In the genomic region with DNA sequence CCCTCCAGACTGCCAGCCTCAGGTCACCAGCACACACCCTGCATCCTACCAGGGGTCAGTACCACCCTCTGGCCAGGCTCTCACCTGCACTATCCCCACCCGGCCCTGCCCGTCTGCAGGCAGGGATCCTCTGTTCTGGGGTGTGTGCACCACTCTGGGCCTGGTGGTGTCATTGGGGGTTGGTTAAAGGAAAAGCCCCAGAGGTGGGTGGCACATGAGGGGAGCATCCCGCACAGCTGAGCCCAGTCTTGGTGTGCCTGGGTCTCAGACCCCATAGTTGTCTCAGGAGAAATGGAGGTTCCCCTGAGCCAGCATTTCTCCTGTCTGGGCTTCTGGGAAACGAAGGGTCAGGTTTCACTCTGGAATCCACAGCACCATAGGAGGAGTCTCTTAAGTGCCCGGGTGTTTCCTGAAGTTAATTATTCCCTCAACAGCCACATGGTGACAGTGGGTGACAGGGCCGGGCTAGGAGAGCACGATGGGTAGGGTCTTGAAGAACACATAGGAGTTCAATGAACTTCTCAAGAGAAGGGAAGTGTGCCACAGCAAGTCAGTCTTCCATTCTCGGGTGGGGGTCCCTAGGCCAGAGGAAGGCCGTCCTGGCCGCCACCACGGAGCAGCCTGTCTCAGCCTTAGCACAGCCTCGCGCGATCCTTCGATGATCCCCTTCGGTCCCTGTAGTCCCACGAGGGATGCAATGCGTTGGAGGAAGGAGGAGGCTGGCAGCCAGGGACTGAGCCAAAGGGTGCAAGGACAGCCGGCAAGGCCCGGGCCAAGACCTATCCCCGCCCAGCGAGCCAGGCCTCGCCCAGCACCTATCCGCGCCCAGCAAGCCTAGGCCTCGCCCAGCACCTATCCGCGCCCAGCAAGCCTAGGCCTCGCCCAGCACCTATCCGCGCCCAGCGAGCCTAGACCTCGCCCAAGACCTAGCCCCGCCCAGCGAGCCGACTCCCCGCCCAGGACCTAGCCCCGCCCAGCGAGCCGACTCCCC, we compare ENCODE assay signal across 8 cellular contexts. TPM values are rescaled to one million over a fixed set of nuclear protein-coding genes. Genes with fewer than 3 reads are reported as not detected.
A peak's percentile ranks its signal among the peaks of the same experiment; 100 is the strongest.
DNase-seq lines count a peak whose midpoint lies in the region; ATAC-seq lines count a peak whose summit lies in the region.

No MANE protein-coding gene starts in this region.

- CTCF ChIA-PET in activated CD4-positive, alpha-beta memory T cell treated with anti-CD3 and anti-CD28 coated beads, Interleukin-2, amount 10 ng/mL, durations not matched to agents 7 days and 5 days (lab: Charles Lee): no interaction called here

- peak overlapping the region; percentile 19 for H3K27ac Mint-ChIP-seq in activated CD4-positive, alpha-beta memory T cell treated with anti-CD3 and anti-CD28 coated beads, Interleukin-2, amount 10 ng/mL, durations not matched to agents 7 days and 5 days
- H3K27ac Mint-ChIP-seq in memory B cell: peak overlapping the region; percentile 24

- H3K4me1 Mint-ChIP-seq in activated CD4-positive, alpha-beta memory T cell treated with anti-CD3 and anti-CD28 coated beads, Interleukin-2, amount 10 ng/mL, durations not matched to agents 7 days and 5 days: peaks cover 32% of the 10 kb centered on the region
- H3K4me1 Mint-ChIP-seq in memory B cell: peaks cover 25% of the 10 kb centered on the region

- peak overlapping the region; percentile 9 for H3K4me3 Mint-ChIP-seq in activated CD4-positive, alpha-beta memory T cell treated with anti-CD3 and anti-CD28 coated beads, Interleukin-2, amount 10 ng/mL, durations not matched to agents 7 days and 5 days
- H3K4me3 Mint-ChIP-seq in memory B cell: peak overlapping the region; percentile 11

- no peaks in the 10 kb centered on the region for H3K27me3 Mint-ChIP-seq in activated CD4-positive, alpha-beta memory T cell treated with anti-CD3 and anti-CD28 coated beads, Interleukin-2, amount 10 ng/mL, durations not matched to agents 7 days and 5 days
- H3K27me3 Mint-ChIP-seq in memory B cell: no peaks in the 10 kb centered on the region

- peak; percentile 13 for ATAC-seq in memory B cell (ENCODE audit: low read depth)

- no peaks in the 10 kb centered on the region for H3K9me3 Mint-ChIP-seq in activated CD4-positive, alpha-beta memory T cell treated with anti-CD3 and anti-CD28 coated beads, Interleukin-2, amount 10 ng/mL, durations not matched to agents 7 days and 5 days
- H3K9me3 Mint-ChIP-seq in memory B cell: no peaks in the 10 kb centered on the region

- POLR2A ChIA-PET in activated CD4-positive, alpha-beta memory T cell treated with anti-CD3 and anti-CD28 coated beads, Interleukin-2, amount 10 ng/mL, durations not matched to agents 7 days and 5 days (lab: Charles Lee): interaction anchor here (1.5 to 1.6 kb wide), 2 partner anchors 39 to 253 kb away, joined by 3 to 4 read pairs; partner anchors contain the start of genes HDLBP, MTERF4 and SEPTIN2

- DNase-seq in SKM-1 (lab: John Stamatoyannopoulos, UW; ENCODE audit: unreplicated experiment): peak; percentile 12
- DNase-seq in SKM-1 treated with dmso at 0.1 percent for 144 hours (lab: John Stamatoyannopoulos, UW; ENCODE audit: unreplicated experiment): no peak
- DNase-seq in NCI-H226: peak; percentile 64
- peak; percentile 66 for DNase-seq in activated CD4-positive, alpha-beta memory T cell treated with anti-CD3 and anti-CD28 coated beads, Interleukin-2, amount 10 ng/mL, durations not matched to agents 7 days and 5 days
- peak; percentile 75 for DNase-seq in effector CD8-positive, alpha-beta T cell (lab: John Stamatoyannopoulos, UW)
- DNase-seq in memory B cell (ENCODE audit: low spot score in 2 of 2): peak; percentile 70 to 72
- peak; percentile 39 for DNase-seq in stimulated activated CD8-positive, alpha-beta memory T cell treated with anti-CD3 and anti-CD28 coated beads, Interleukin-15, amount 100 ng/mL, for 1 hour (ENCODE audit: low read depth)
- no peak for DNase-seq in GF-D8 (lab: John Stamatoyannopoulos, UW)

- H3K36me3 Mint-ChIP-seq in activated CD4-positive, alpha-beta memory T cell treated with anti-CD3 and anti-CD28 coated beads, Interleukin-2, amount 10 ng/mL, durations not matched to agents 7 days and 5 days (ENCODE audit: low read depth): peaks cover 39% of the 10 kb centered on the region
- H3K36me3 Mint-ChIP-seq in memory B cell: peaks cover 13% of the 10 kb centered on the region

RNA-seq across cellular contexts. Expression of gene FARP2, which starts 1.1 kb away (rescaled TPM):
- total RNA-seq in activated CD4-positive, alpha-beta memory T cell treated with anti-CD3 and anti-CD28 coated beads, Interleukin-2, amount 10 ng/mL, durations not matched to agents 7 days and 5 days: 10 to 100 TPM; 14.1 to 15.0 TPM

RNA-seq across cellular contexts. Expression of gene SEPTIN2, which starts 39.2 kb away (rescaled TPM):
- total RNA-seq in activated CD4-positive, alpha-beta memory T cell treated with anti-CD3 and anti-CD28 coated beads, Interleukin-2, amount 10 ng/mL, durations not matched to agents 7 days and 5 days: 100 to 1,000 TPM; 282 to 290 TPM

RNA-seq across cellular contexts. Expression of gene HDLBP, which starts 39.5 kb away (rescaled TPM):
- 100 to 1,000 TPM; 190 to 193 TPM for total RNA-seq in activated CD4-positive, alpha-beta memory T cell treated with anti-CD3 and anti-CD28 coated beads, Interleukin-2, amount 10 ng/mL, durations not matched to agents 7 days and 5 days

Comparison
In these comparisons a context has a peak if more than half of its experiments do, and no peak if none do; other contexts are left out.
1. DNase-seq: peak in SKM-1 (single experiment), NCI-H226 (single experiment), activated CD4-positive, alpha-beta memory T cell treated with anti-CD3 and anti-CD28 coated beads, Interleukin-2, amount 10 ng/mL, durations not matched to agents 7 days and 5 days (single experiment), effector CD8-positive, alpha-beta T cell (single experiment), memory B cell (2 of 2) and stimulated activated CD8-positive, alpha-beta memory T cell treated with anti-CD3 and anti-CD28 coated beads, Interleukin-15, amount 100 ng/mL, for 1 hour (single experiment); none in SKM-1 treated with dmso at 0.1 percent for 144 hours (single experiment) and GF-D8 (single experiment).